In the genomic region with DNA sequence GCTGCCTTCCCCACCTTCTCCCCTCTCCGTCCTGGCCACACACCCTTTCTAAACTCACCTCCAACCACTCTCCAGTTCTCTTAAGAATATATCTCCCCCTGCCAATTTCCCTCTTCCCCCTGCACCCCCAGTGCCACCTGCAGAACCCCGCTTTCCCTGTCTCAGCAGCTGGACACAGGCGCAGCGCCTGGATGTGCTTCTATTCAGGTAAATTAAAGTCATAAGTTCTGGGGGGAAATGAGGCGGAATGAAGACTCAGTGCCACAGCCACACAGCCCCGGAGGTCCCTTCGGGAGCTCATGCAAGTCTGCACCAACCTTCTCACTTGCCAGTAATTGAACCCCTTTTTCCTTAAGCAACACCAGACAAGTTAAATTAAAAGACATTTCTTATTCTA, we compare ENCODE assay signal across 1 cellular context.
TF ChIP-seq lines count a peak whose summit lies in the region.

No MANE protein-coding gene starts in this region.

TF ChIP-seq in HepG2, 621 proteins besides CTCF, POLR2A, EP300 and RAD21:
- TF ChIP-seq, protein P1, sequence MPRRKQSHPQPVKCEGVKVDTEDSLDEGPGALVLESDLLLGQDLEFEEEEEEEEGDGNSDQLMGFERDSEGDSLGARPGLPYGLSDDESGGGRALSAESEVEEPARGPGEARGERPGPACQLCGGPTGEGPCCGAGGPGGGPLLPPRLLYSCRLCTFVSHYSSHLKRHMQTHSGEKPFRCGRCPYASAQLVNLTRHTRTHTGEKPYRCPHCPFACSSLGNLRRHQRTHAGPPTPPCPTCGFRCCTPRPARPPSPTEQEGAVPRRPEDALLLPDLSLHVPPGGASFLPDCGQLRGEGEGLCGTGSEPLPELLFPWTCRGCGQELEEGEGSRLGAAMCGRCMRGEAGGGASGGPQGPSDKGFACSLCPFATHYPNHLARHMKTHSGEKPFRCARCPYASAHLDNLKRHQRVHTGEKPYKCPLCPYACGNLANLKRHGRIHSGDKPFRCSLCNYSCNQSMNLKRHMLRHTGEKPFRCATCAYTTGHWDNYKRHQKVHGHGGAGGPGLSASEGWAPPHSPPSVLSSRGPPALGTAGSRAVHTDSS (CRISPR knock-in tag; conservative IDR thresholded peaks at IDR 0.05): no peak
- TF ChIP-seq ZNF329 (CRISPR knock-in tag; IDR thresholded peaks at IDR 0.05; ENCODE audit: low read depth): no peak
- no peak for TF ChIP-seq PITX1 (CRISPR knock-in tag; IDR thresholded peaks at IDR 0.05)
- TF ChIP-seq ZNF333 (CRISPR knock-in tag; IDR thresholded peaks at IDR 0.05; ENCODE audit: borderline replicate concordance): no peak
- TF ChIP-seq, protein P2, sequence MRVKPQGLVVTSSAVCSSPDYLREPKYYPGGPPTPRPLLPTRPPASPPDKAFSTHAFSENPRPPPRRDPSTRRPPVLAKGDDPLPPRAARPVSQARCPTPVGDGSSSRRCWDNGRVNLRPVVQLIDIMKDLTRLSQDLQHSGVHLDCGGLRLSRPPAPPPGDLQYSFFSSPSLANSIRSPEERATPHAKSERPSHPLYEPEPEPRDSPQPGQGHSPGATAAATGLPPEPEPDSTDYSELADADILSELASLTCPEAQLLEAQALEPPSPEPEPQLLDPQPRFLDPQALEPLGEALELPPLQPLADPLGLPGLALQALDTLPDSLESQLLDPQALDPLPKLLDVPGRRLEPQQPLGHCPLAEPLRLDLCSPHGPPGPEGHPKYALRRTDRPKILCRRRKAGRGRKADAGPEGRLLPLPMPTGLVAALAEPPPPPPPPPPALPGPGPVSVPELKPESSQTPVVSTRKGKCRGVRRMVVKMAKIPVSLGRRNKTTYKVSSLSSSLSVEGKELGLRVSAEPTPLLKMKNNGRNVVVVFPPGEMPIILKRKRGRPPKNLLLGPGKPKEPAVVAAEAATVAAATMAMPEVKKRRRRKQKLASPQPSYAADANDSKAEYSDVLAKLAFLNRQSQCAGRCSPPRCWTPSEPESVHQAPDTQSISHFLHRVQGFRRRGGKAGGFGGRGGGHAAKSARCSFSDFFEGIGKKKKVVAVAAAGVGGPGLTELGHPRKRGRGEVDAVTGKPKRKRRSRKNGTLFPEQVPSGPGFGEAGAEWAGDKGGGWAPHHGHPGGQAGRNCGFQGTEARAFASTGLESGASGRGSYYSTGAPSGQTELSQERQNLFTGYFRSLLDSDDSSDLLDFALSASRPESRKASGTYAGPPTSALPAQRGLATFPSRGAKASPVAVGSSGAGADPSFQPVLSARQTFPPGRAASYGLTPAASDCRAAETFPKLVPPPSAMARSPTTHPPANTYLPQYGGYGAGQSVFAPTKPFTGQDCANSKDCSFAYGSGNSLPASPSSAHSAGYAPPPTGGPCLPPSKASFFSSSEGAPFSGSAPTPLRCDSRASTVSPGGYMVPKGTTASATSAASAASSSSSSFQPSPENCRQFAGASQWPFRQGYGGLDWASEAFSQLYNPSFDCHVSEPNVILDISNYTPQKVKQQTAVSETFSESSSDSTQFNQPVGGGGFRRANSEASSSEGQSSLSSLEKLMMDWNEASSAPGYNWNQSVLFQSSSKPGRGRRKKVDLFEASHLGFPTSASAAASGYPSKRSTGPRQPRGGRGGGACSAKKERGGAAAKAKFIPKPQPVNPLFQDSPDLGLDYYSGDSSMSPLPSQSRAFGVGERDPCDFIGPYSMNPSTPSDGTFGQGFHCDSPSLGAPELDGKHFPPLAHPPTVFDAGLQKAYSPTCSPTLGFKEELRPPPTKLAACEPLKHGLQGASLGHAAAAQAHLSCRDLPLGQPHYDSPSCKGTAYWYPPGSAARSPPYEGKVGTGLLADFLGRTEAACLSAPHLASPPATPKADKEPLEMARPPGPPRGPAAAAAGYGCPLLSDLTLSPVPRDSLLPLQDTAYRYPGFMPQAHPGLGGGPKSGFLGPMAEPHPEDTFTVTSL (CRISPR knock-in tag; IDR thresholded peaks at IDR 0.05; ENCODE audit: borderline replicate concordance): no peak
- no peak for TF ChIP-seq ZNF781 (CRISPR knock-in tag; IDR thresholded peaks at IDR 0.05; ENCODE audit: borderline replicate concordance, not compliant biosample characterization)
- TF ChIP-seq ZNF674 (CRISPR knock-in tag; IDR thresholded peaks at IDR 0.05; ENCODE audit: low read depth): no peak
- TF ChIP-seq SRY (CRISPR knock-in tag; IDR thresholded peaks at IDR 0.05): no peak
- no peak for TF ChIP-seq NFIC (IDR thresholded peaks at IDR 0.05; ENCODE audit: low read length)
- TF ChIP-seq SATB2 (CRISPR knock-in tag; IDR thresholded peaks at IDR 0.05): no peak
- TF ChIP-seq, protein P3, sequence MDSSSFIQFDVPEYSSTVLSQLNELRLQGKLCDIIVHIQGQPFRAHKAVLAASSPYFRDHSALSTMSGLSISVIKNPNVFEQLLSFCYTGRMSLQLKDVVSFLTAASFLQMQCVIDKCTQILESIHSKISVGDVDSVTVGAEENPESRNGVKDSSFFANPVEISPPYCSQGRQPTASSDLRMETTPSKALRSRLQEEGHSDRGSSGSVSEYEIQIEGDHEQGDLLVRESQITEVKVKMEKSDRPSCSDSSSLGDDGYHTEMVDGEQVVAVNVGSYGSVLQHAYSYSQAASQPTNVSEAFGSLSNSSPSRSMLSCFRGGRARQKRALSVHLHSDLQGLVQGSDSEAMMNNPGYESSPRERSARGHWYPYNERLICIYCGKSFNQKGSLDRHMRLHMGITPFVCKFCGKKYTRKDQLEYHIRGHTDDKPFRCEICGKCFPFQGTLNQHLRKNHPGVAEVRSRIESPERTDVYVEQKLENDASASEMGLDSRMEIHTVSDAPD (CRISPR knock-in tag; IDR thresholded peaks at IDR 0.05): no peak
- TF ChIP-seq BRD4 (CRISPR knock-in tag; IDR thresholded peaks at IDR 0.05): no peak
- TF ChIP-seq HHEX (CRISPR knock-in tag; IDR thresholded peaks at IDR 0.05): no peak
- no peak for TF ChIP-seq TBX2 (CRISPR knock-in tag; IDR thresholded peaks at IDR 0.05; ENCODE audit: borderline replicate concordance)
- no peak for TF ChIP-seq ZNF792 (CRISPR knock-in tag; IDR thresholded peaks at IDR 0.05)
- no peak for TF ChIP-seq RFX1 (IDR thresholded peaks at IDR 0.05)
- TF ChIP-seq ZFP36 (IDR thresholded peaks at IDR 0.05; ENCODE audit: borderline replicate concordance, low read depth, low read length, partially characterized antibody): no peak
- TF ChIP-seq, protein P4, sequence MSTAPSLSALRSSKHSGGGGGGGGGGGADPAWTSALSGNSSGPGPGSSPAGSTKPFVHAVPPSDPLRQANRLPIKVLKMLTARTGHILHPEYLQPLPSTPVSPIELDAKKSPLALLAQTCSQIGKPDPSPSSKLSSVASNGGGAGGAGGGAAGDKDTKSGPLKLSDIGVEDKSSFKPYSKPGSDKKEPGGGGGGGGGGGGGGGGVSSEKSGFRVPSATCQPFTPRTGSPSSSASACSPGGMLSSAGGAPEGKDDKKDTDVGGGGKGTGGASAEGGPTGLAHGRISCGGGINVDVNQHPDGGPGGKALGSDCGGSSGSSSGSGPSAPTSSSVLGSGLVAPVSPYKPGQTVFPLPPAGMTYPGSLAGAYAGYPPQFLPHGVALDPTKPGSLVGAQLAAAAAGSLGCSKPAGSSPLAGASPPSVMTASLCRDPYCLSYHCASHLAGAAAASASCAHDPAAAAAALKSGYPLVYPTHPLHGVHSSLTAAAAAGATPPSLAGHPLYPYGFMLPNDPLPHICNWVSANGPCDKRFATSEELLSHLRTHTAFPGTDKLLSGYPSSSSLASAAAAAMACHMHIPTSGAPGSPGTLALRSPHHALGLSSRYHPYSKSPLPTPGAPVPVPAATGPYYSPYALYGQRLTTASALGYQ (CRISPR knock-in tag; IDR thresholded peaks at IDR 0.05): no peak
- TF ChIP-seq, protein P5, sequence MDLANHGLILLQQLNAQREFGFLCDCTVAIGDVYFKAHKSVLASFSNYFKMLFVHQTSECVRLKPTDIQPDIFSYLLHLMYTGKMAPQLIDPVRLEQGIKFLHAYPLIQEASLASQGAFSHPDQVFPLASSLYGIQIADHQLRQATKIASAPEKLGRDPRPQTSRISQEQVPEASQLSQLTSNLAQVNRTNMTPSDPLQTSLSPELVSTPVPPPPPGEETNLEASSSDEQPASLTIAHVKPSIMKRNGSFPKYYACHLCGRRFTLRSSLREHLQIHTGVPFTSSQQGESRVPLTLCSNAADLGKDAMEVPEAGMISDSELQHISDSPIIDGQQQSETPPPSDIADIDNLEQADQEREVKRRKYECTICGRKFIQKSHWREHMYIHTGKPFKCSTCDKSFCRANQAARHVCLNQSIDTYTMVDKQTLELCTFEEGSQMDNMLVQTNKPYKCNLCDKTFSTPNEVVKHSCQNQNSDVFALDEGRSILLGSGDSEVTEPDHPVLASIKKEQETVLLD (CRISPR knock-in tag; IDR thresholded peaks at IDR 0.05; ENCODE audit: low read depth): no peak
- TF ChIP-seq RXRA (CRISPR knock-in tag; IDR thresholded peaks at IDR 0.05): no peak
